In the genomic region with DNA sequence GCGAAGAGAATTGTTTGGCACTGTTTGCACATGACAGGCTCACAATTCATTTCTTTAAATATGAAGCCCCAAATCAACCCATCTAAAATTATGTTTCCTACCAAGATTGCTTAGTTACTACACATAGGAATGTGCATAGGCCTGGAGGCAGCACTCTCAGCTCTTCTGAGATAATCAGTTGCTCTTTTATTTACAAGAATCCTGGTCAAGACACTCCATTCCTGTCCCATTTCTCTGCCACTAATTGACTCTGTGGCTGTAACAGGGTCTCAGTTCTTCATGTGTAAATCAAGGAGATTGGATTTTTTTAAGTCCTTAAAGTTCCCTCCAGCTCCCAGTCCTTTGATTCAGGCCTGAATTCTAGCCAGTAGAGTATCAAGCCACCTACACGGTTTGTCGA, we compare ENCODE assay signal across 18 cellular contexts.
DNase-seq lines count a peak whose midpoint lies in the region; ATAC-seq and TF ChIP-seq lines count a peak whose summit lies in the region.
"Had no signal": no experiment of that assay in that cellular context is flagged by ENCODE, and none has a peak within 500 bp of the region (broad histone marks: within the 10 kb centered on the region; RNA-seq: fewer than 3 reads in every experiment).

No MANE protein-coding gene starts in this region.

- intact Hi-C loops in Right ventricle myocardium inferior (cut with DNase I) = no loop called here
- intact Hi-C loops in transverse colon (cut with DNase I; ENCODE audit: low total_unique reads) = loop anchor here (5.0 kb wide), 1 partner anchor 1770 kb away; no protein-coding TSS in a partner anchor

- no peak for TF ChIP-seq POLR2A in transverse colon (IDR thresholded peaks at IDR 0.05)

- H3K36me3 ChIP-seq in cardiac muscle cell = no peaks in the 10 kb centered on the region
- no peaks in the 10 kb centered on the region for H3K36me3 ChIP-seq in transverse colon
- H3K36me3 ChIP-seq: Peyer's patch, SJCRH30 had no signal

- no peak for TF ChIP-seq EP300 in transverse colon (IDR thresholded peaks at IDR 0.05; ENCODE audit: low read depth)

- H3K4me1 ChIP-seq in cardiac muscle cell (ENCODE audit: low read depth) = no peaks in the 10 kb centered on the region
- H3K4me1 ChIP-seq in transverse colon = peaks cover 5 to 30% (median 11%) of the 10 kb centered on the region in 4 donors
- H3K4me1 ChIP-seq: Peyer's patch, SJCRH30 had no signal

- H3K27ac ChIP-seq in cardiac muscle cell = peak overlapping the region; percentile 46
- H3K27ac ChIP-seq in transverse colon = peak overlapping the region in 3 of 4 donors; percentile 23 to 54 (median 47)
- H3K27ac ChIP-seq: Peyer's patch, SJCRH30 had no signal

- H3K9me3 Mint-ChIP-seq in chondrocyte (ENCODE audit: low read depth) (no peaks in the 10 kb centered on the region), mesothelial cell of epicardium (peaks cover 6% of the 10 kb centered on the region)
- H3K9me3 Mint-ChIP-seq in natural killer cell treated with Interleukin-12 subunit alpha and Interleukin-12 subunit beta and Interleukin-15 and Interleukin-18, amount 100 ng/mL, for 72 hours = no peaks in the 10 kb centered on the region

- H3K4me3 Mint-ChIP-seq in chondrocyte (ENCODE audit: unreplicated experiment) (no peak overlapping the region), mesothelial cell of epicardium (no peak overlapping the region)
- no peak overlapping the region for H3K4me3 Mint-ChIP-seq in natural killer cell treated with Interleukin-12 subunit alpha and Interleukin-12 subunit beta and Interleukin-15 and Interleukin-18, amount 100 ng/mL, for 72 hours

- no peak for TF ChIP-seq CTCF in cardiac muscle cell (IDR thresholded peaks at IDR 0.05; ENCODE audit: low read depth, low read length)
- TF ChIP-seq CTCF in chondrocyte (IDR thresholded peaks at IDR 0.05) = no peak
- no peak for TF ChIP-seq CTCF in mesothelial cell of epicardium (IDR thresholded peaks at IDR 0.05; ENCODE audit: unreplicated experiment)
- no peak for TF ChIP-seq CTCF in transverse colon (IDR thresholded peaks at IDR 0.05)

- ATAC-seq in Right ventricle myocardium inferior = no peak
- ATAC-seq in GM18517 (IDR thresholded peaks at IDR 0.05; ENCODE audit: unreplicated experiment) = no peak
- ATAC-seq in GM21737 (IDR thresholded peaks at IDR 0.05; ENCODE audit: unreplicated experiment) = no peak
- ATAC-seq in natural killer cell treated with Interleukin-12 subunit alpha and Interleukin-12 subunit beta and Interleukin-15 and Interleukin-18, amount 100 ng/mL, for 72 hours = no peak
- ATAC-seq: GM12878 had no signal

- no peak for DNase-seq in cardiac muscle cell (ENCODE audit: low read depth in 1 of 2, low spot score in 1 of 2)
- no peak for DNase-seq in Right ventricle myocardium inferior (ENCODE audit: missing footprints)
- no peak for DNase-seq in chondrocyte (ENCODE audit: low spot score)
- DNase-seq in mesothelial cell of epicardium (ENCODE audit: low spot score in 2 of 2, unreplicated experiment in 2 of 2) = no peak
- no peak for DNase-seq in transverse colon
- DNase-seq in natural killer cell treated with Interleukin-12 subunit alpha and Interleukin-12 subunit beta and Interleukin-15 and Interleukin-18, amount 100 ng/mL, for 72 hours (ENCODE audit: low spot score) = no peak
- DNase-seq: 8988T, IMR-90, NCI-H1694, NCI-H2081, NCI-H2171, NCI-H446, NCI-H526, Peyer's patch, SJCRH30 had no signal

- H3K4me3 ChIP-seq in cardiac muscle cell = no peak overlapping the region
- no peak overlapping the region for H3K4me3 ChIP-seq in transverse colon
- H3K4me3 ChIP-seq: GM12878, Peyer's patch, SJCRH30 had no signal

- H3K9me3 ChIP-seq in cardiac muscle cell (ENCODE audit: low read depth) = no peaks in the 10 kb centered on the region
- H3K9me3 ChIP-seq in transverse colon = no peaks in the 10 kb centered on the region
- H3K9me3 ChIP-seq: Peyer's patch, SJCRH30 had no signal

- H3K36me3 Mint-ChIP-seq in chondrocyte (ENCODE audit: low read depth) (peaks cover 2% of the 10 kb centered on the region), mesothelial cell of epicardium (no peaks in the 10 kb centered on the region)
- H3K36me3 Mint-ChIP-seq in natural killer cell treated with Interleukin-12 subunit alpha and Interleukin-12 subunit beta and Interleukin-15 and Interleukin-18, amount 100 ng/mL, for 72 hours = no peaks in the 10 kb centered on the region

- WGBS in transverse colon (ENCODE audit: low coverage in 1 of 2), 2 donors = 13 to 66% methylated on average over 1 to 3 of the region's 3 CpGs

- H3K27me3 Mint-ChIP-seq in chondrocyte (ENCODE audit: low read depth) = no peaks in the 10 kb centered on the region
- no peaks in the 10 kb centered on the region for H3K27me3 Mint-ChIP-seq in mesothelial cell of epicardium (ENCODE audit: low read depth)
- H3K27me3 Mint-ChIP-seq in natural killer cell treated with Interleukin-12 subunit alpha and Interleukin-12 subunit beta and Interleukin-15 and Interleukin-18, amount 100 ng/mL, for 72 hours = no peaks in the 10 kb centered on the region

- H3K4me1 Mint-ChIP-seq in chondrocyte (ENCODE audit: low read depth) (peaks cover 8% of the 10 kb centered on the region), mesothelial cell of epicardium (peaks cover 15% of the 10 kb centered on the region)
- H3K4me1 Mint-ChIP-seq in natural killer cell treated with Interleukin-12 subunit alpha and Interleukin-12 subunit beta and Interleukin-15 and Interleukin-18, amount 100 ng/mL, for 72 hours (ENCODE audit: low read depth in 2 of 2) = peaks cover 0 to 4% of the 10 kb centered on the region in 2 donors

- in situ Hi-C loops in transverse colon (cut with MboI; ENCODE audit: low pct_ligation_motif_present in 1 of 4, low pct_unique_long_range_greater_than_20kb in 1 of 4, low sequenced_read_pairs in 3 of 4) = no loop called here

- H3K27ac Mint-ChIP-seq in chondrocyte (ENCODE audit: unreplicated experiment) (peak overlapping the region; percentile 8), mesothelial cell of epicardium (peak overlapping the region; percentile 71)
- H3K27ac Mint-ChIP-seq in natural killer cell treated with Interleukin-12 subunit alpha and Interleukin-12 subunit beta and Interleukin-15 and Interleukin-18, amount 100 ng/mL, for 72 hours = no peak overlapping the region

- H3K27me3 ChIP-seq in cardiac muscle cell (no peaks in the 10 kb centered on the region), transverse colon (no peaks in the 10 kb centered on the region)
- H3K27me3 ChIP-seq: Peyer's patch, SJCRH30 had no signal

Comparison
In these comparisons a context has a peak if more than half of its experiments do, and no peak if none do; other contexts are left out.
1. H3K27ac Mint-ChIP-seq: peak in chondrocyte (single experiment) and mesothelial cell of epicardium (single experiment); none in natural killer cell treated with Interleukin-12 subunit alpha and Interleukin-12 subunit beta and Interleukin-15 and Interleukin-18, amount 100 ng/mL, for 72 hours (0 of 2).